8 cellular contexts compared by ENCODE assay signal in genomic region chr3:30689202-30689641, GRCh38.
A peak's percentile ranks its signal among the peaks of the same experiment; 100 is the strongest.
DNase-seq lines count a peak whose midpoint lies in the region; TF ChIP-seq lines count a peak whose summit lies in the region.

No MANE protein-coding gene starts in this region.

- no peaks in the 10 kb centered on the region for H4K20me1 ChIP-seq in OCI-LY1 (ENCODE audit: insufficient read depth, low read length)

- H3K79me2 ChIP-seq in OCI-LY1 (ENCODE audit: insufficient read depth, low read length), result no peaks in the 10 kb centered on the region
- H3K79me2 ChIP-seq in mesendoderm (ENCODE audit: control insufficient read depth, insufficient read depth, low read length), result no peaks in the 10 kb centered on the region

- in situ Hi-C loops in GM13977 (cut with MboI; ENCODE audit: low pct_unique_long_range_greater_than_20kb, low sequenced_read_pairs, unreplicated experiment), result loop anchor here (25.0 kb wide), 2 partner anchors 477 to 652 kb away; no protein-coding TSS in a partner anchor

- H3K18ac ChIP-seq in mesendoderm (ENCODE audit: low read length), result no peak overlapping the region

- H3F3A ChIP-seq in OCI-LY1 (ENCODE audit: insufficient read depth, low read length), result no peaks in the 10 kb centered on the region

- H3K36me3 ChIP-seq in OCI-LY1 (ENCODE audit: insufficient read depth, low read length) (peaks cover 81% of the 10 kb centered on the region), muscle layer of duodenum (ENCODE audit: control insufficient read depth in 1 of 2, insufficient read depth in 2 of 2, low read length in 2 of 2) (peaks cover 31 to 38% of the 10 kb centered on the region in 2 donors), mesendoderm (ENCODE audit: control insufficient read depth, insufficient read depth, low read length) (no peaks in the 10 kb centered on the region), MG63 (peaks cover 15% of the 10 kb centered on the region)

- TF ChIP-seq CTCF in OCI-LY1 (IDR thresholded peaks at IDR 0.05; ENCODE audit: low read length), result no peak
- no peak for TF ChIP-seq CTCF in GM13977 (IDR thresholded peaks at IDR 0.05; ENCODE audit: extremely low read depth, insufficient read depth, missing control alignments)

- DNase-seq in CMK (ENCODE audit: low read depth) (peak; percentile 39), dedifferentiated amniotic fluid mesenchymal stem cell (ENCODE audit: extremely low spot score) (peak; percentile 35), GM13977 (ENCODE audit: low spot score) (no peak), mesendoderm (no peak), MG63 (no peak), T-helper 9 cell (no peak)

- H3K9ac ChIP-seq in OCI-LY1 (ENCODE audit: low read length) (no peak overlapping the region), mesendoderm (ENCODE audit: low read length) (no peak overlapping the region)

- H3K27ac ChIP-seq in OCI-LY1 (ENCODE audit: low read depth, low read length, poor library complexity, severe bottlenecking) (peak overlapping the region; percentile 28), muscle layer of duodenum (ENCODE audit: low read length) (peak overlapping the region; percentile 83), mesendoderm (ENCODE audit: low read depth, low read length) (no peak overlapping the region)

- H3K27me3 ChIP-seq in OCI-LY1 (ENCODE audit: insufficient read depth, low read length), result no peaks in the 10 kb centered on the region
- H3K27me3 ChIP-seq in muscle layer of duodenum (ENCODE audit: low read depth, low read length), result no peaks in the 10 kb centered on the region
- H3K27me3 ChIP-seq in mesendoderm (ENCODE audit: insufficient read depth, low read length, poor library complexity), result no peaks in the 10 kb centered on the region
- H3K27me3 ChIP-seq in MG63, result no peaks in the 10 kb centered on the region

- H2AK5ac ChIP-seq in mesendoderm (ENCODE audit: low read length), result no peak overlapping the region

- no peak overlapping the region for H2AFZ ChIP-seq in OCI-LY1 (ENCODE audit: low read length)

- H3K4me1 ChIP-seq in OCI-LY1 (ENCODE audit: insufficient read depth, low read length, severe bottlenecking) (no peaks in the 10 kb centered on the region), muscle layer of duodenum (ENCODE audit: control insufficient read depth in 1 of 2, insufficient read depth in 2 of 2, low read length in 2 of 2) (peaks cover 40 to 74% of the 10 kb centered on the region in 2 donors), mesendoderm (ENCODE audit: control insufficient read depth, low read depth, low read length) (no peaks in the 10 kb centered on the region)

- no peak overlapping the region for H4K8ac ChIP-seq in mesendoderm (ENCODE audit: low read depth, low read length)

- no peaks in the 10 kb centered on the region for H3K9me2 ChIP-seq in OCI-LY1 (ENCODE audit: low read depth, low read length)

- H3K79me1 ChIP-seq in mesendoderm (ENCODE audit: low read length), result no peaks in the 10 kb centered on the region

- H2BK15ac ChIP-seq in mesendoderm (replicated peaks; ENCODE audit: low read depth), result no peak overlapping the region

- H4K5ac ChIP-seq in mesendoderm (ENCODE audit: low read length), result no peak overlapping the region

- no peak overlapping the region for H3K23ac ChIP-seq in mesendoderm (ENCODE audit: low read length)

- H3K4ac ChIP-seq in mesendoderm (ENCODE audit: low read depth, low read length), result no peak overlapping the region

- H3K9me3 ChIP-seq in OCI-LY1 (ENCODE audit: low read length), result no peaks in the 10 kb centered on the region
- H3K9me3 ChIP-seq in muscle layer of duodenum (ENCODE audit: control insufficient read depth in 1 of 2, low read length in 2 of 2), result no peaks in the 10 kb centered on the region
- H3K9me3 ChIP-seq in MG63, result no peaks in the 10 kb centered on the region

- no peak overlapping the region for H3K4me2 ChIP-seq in OCI-LY1 (ENCODE audit: low read length)
- H3K4me2 ChIP-seq in mesendoderm (ENCODE audit: low read length), result no peak overlapping the region

- no peak overlapping the region for H3K56ac ChIP-seq in mesendoderm (ENCODE audit: low read length)

- H2BK120ac ChIP-seq in mesendoderm (ENCODE audit: low read depth, low read length), result no peak overlapping the region

- H3K4me3 ChIP-seq in OCI-LY1 (ENCODE audit: low read depth, low read length, poor library complexity, severe bottlenecking), result no peak overlapping the region
- H3K4me3 ChIP-seq in muscle layer of duodenum (ENCODE audit: low read depth in 1 of 2, low read length in 2 of 2), result peak overlapping the region in 1 of 2 donors; percentile 17
- no peak overlapping the region for H3K4me3 ChIP-seq in mesendoderm (ENCODE audit: low read length)
- no peak overlapping the region for H3K4me3 ChIP-seq in MG63

- H2BK5ac ChIP-seq in mesendoderm (ENCODE audit: low read length), result no peak overlapping the region

- WGBS in mesendoderm (ENCODE audit: extremely low coverage, insufficient coverage, low lambda C conversion rate), result no CpG with 5 or more reads among the region's 5 CpGs

Comparison
In these comparisons a context has a peak if more than half of its experiments do, and no peak if none do; other contexts are left out.
1. DNase-seq: peak in CMK (single experiment) and dedifferentiated amniotic fluid mesenchymal stem cell (single experiment); none in GM13977 (single experiment), mesendoderm (single experiment), MG63 (single experiment) and T-helper 9 cell (single experiment).